17 cellular contexts compared by ENCODE assay signal in genomic region chr10:70496341-70497119, GRCh38. TPM values are rescaled to one million over a fixed set of nuclear protein-coding genes. Genes with fewer than 3 reads are reported as not detected.
"Had no signal": no experiment of that assay in that cellular context is flagged by ENCODE, and none has a peak within 500 bp of the region (broad histone marks: within the 10 kb centered on the region; RNA-seq: fewer than 3 reads in every experiment).

No MANE protein-coding gene starts in this region.

- H3K9me3 ChIP-seq: adrenal gland, left ventricle myocardium inferior had no signal

- ATAC-seq: activated CD4-positive, CD25-positive, alpha-beta regulatory T cell treated with anti-CD3 and anti-CD28 coated beads, Interleukin-2, amount 50 U/mL, for 24 hours; esophagus mucosa; natural killer cell had no signal

- H3K4me3 ChIP-seq: adrenal gland, left ventricle myocardium inferior had no signal

- H3K36me3 ChIP-seq: adrenal gland, left ventricle myocardium inferior had no signal

- H3K27me3 ChIP-seq: adrenal gland had no signal

- DNase-seq: activated naive CD4-positive, alpha-beta T cell treated with anti-CD3 and anti-CD28 coated beads, Interleukin-2, amount 50 U/mL, for 16 hours; activated T-cell treated with anti-CD3 and anti-CD28 coated beads, Interleukin-2, amount 50 U/mL, for 1 hour; adrenal gland; hippocampal formation; left ventricle myocardium inferior; natural killer cell; nucleus accumbens; stimulated activated CD4-positive, alpha-beta T cell treated with anti-CD3 and anti-CD28 coated beads, Interleukin-15, amount 100 ng/mL, for 24 hours; stimulated activated CD4-positive, alpha-beta T cell treated with anti-CD3 and anti-CD28 coated beads, Interleukin-4, amount 100 ng/mL, for 4 hours; stimulated activated CD8-positive, alpha-beta memory T cell treated with anti-CD3 and anti-CD28 coated beads, Interleukin-4, amount 100 ng/mL, for 48 hours; stimulated activated naive CD4-positive, alpha-beta T cell treated with Interleukin-2 at 50 U/mL for 16 hours had no signal

- H3K4me3 Mint-ChIP-seq: memory B cell, natural killer cell, type B pancreatic cell had no signal

- H3K27ac Mint-ChIP-seq: memory B cell, natural killer cell, type B pancreatic cell had no signal

- H3K9me3 Mint-ChIP-seq: memory B cell, natural killer cell, type B pancreatic cell had no signal

- H3K36me3 Mint-ChIP-seq: memory B cell, natural killer cell, type B pancreatic cell had no signal

- H3K27me3 Mint-ChIP-seq: memory B cell had no signal

RNA-seq across cellular contexts. Expression of gene NODAL, which starts 55.0 kb away (rescaled TPM):
- total RNA-seq: adrenal gland, glomerular endothelial cell, natural killer cell, skeletal muscle tissue had no signal
- polyA plus RNA-seq: adrenal gland had no signal
